ENCODE assay signal across 23 cellular contexts in genomic region chr7:21981524-21981923, GRCh38. TPM values are rescaled to one million over a fixed set of nuclear protein-coding genes. Genes with fewer than 3 reads are reported as not detected.
DNase-seq lines count a peak whose midpoint lies in the region; ATAC-seq and TF ChIP-seq lines count a peak whose summit lies in the region.
"Had no signal": no experiment of that assay in that cellular context is flagged by ENCODE, and none has a peak within 500 bp of the region (broad histone marks: within the 10 kb centered on the region; RNA-seq: fewer than 3 reads in every experiment).

No MANE protein-coding gene starts in this region.

- in situ Hi-C loops in GM13976 (cut with MboI; ENCODE audit: low sequenced_read_pairs, unreplicated experiment): loop anchor here (25.0 kb wide), 1 partner anchor 194 kb away; no protein-coding TSS in a partner anchor

- H3K27ac Mint-ChIP-seq in activated naive CD4-positive, alpha-beta T cell treated with anti-CD3 and anti-CD28 coated beads, Interleukin-2, amount 10 ng/mL, durations not matched to agents 7 days and 5 days: no peak overlapping the region
- H3K27ac Mint-ChIP-seq: CD4-positive, alpha-beta memory T cell; GM23338; H9; T-helper 17 cell had no signal

- H3K4me1 ChIP-seq in OCI-LY7 (ENCODE audit: insufficient read depth, low read length, poor library complexity, severe bottlenecking): no peaks in the 10 kb centered on the region

- H3K27ac ChIP-seq in OCI-LY7 (ENCODE audit: low read depth, low read length, poor library complexity, severe bottlenecking): no peak overlapping the region
- H3K27ac ChIP-seq: SK-N-MC had no signal

- H2AFZ ChIP-seq in OCI-LY7 (ENCODE audit: low read length): peak overlapping the region; percentile 42; the same call in 1 of the 2 replicates

- no peak overlapping the region for H3K4me3 Mint-ChIP-seq in activated naive CD4-positive, alpha-beta T cell treated with anti-CD3 and anti-CD28 coated beads, Interleukin-2, amount 10 ng/mL, durations not matched to agents 7 days and 5 days
- H3K4me3 Mint-ChIP-seq: CD4-positive, alpha-beta memory T cell; GM23338; H9; T-helper 17 cell had no signal

- CTCF ChIA-PET in OCI-LY7 (lab: Charles Lee; ENCODE audit: unreplicated experiment): no interaction called here
- CTCF ChIA-PET in activated naive CD4-positive, alpha-beta T cell treated with anti-CD3 and anti-CD28 coated beads, Interleukin-2, amount 10 ng/mL, durations not matched to agents 7 days and 5 days (lab: Charles Lee): no interaction called here

- no peaks in the 10 kb centered on the region for H3K79me2 ChIP-seq in OCI-LY7 (ENCODE audit: insufficient read depth, low read depth, low read length)

- no peaks in the 10 kb centered on the region for H3K36me3 ChIP-seq in OCI-LY7 (ENCODE audit: insufficient read depth, low read length)

- H3K4me1 Mint-ChIP-seq in activated naive CD4-positive, alpha-beta T cell treated with anti-CD3 and anti-CD28 coated beads, Interleukin-2, amount 10 ng/mL, durations not matched to agents 7 days and 5 days: no peaks in the 10 kb centered on the region
- H3K4me1 Mint-ChIP-seq: CD4-positive, alpha-beta memory T cell; T-helper 17 cell had no signal

- H3K9me2 ChIP-seq in OCI-LY7 (ENCODE audit: insufficient read depth, low read length): no peaks in the 10 kb centered on the region

- DNase-seq in GM10266 (ENCODE audit: extremely low spot score) (no peak), GM13976 (ENCODE audit: low spot score) (no peak), OCI-LY7 (ENCODE audit: low spot score) (no peak), lower leg skin (ENCODE audit: low spot score in 2 of 2) (no peak), T1000 (lab: John Stamatoyannopoulos, UW) (no peak)
- DNase-seq in activated naive CD4-positive, alpha-beta T cell treated with anti-CD3 and anti-CD28 coated beads, Interleukin-2, amount 10 ng/mL, durations not matched to agents 7 days and 5 days: no peak
- DNase-seq: C1 segment of cervical spinal cord; CD4-positive, alpha-beta memory T cell; COR-L47; DMS53; EL; GDM1; H9; KBM-7; MM.1S; NCI-H2029; NCI-H446 treated with DMSO at 0.1 percent for 48 hours; NCI-H526; SIG-M5; T-helper 17 cell had no signal

- H3K9me3 Mint-ChIP-seq in activated naive CD4-positive, alpha-beta T cell treated with anti-CD3 and anti-CD28 coated beads, Interleukin-2, amount 10 ng/mL, durations not matched to agents 7 days and 5 days: no peaks in the 10 kb centered on the region
- H3K9me3 Mint-ChIP-seq: CD4-positive, alpha-beta memory T cell; GM23338; H9 had no signal

- TF ChIP-seq CTCF in GM10266 (IDR thresholded peaks at IDR 0.05; ENCODE audit: control insufficient read depth, insufficient read depth, low read depth, missing control alignments) (peak; percentile 20), GM13976 (IDR thresholded peaks at IDR 0.05; ENCODE audit: borderline replicate concordance, control extremely low read depth, extremely low read depth, insufficient read depth, missing control alignments) (peak; percentile 4), OCI-LY7 (conservative IDR thresholded peaks at IDR 0.05; ENCODE audit: low read length) (peak; percentile 65), lower leg skin (IDR thresholded peaks at IDR 0.05) (no peak)

- no peaks in the 10 kb centered on the region for H3K36me3 Mint-ChIP-seq in activated naive CD4-positive, alpha-beta T cell treated with anti-CD3 and anti-CD28 coated beads, Interleukin-2, amount 10 ng/mL, durations not matched to agents 7 days and 5 days
- H3K36me3 Mint-ChIP-seq: CD4-positive, alpha-beta memory T cell had no signal

- H4K20me1 ChIP-seq in OCI-LY7 (ENCODE audit: insufficient read depth, low read length): no peaks in the 10 kb centered on the region

- no peak overlapping the region for H3K4me2 ChIP-seq in OCI-LY7 (ENCODE audit: low read length)
- H3K4me2 ChIP-seq: GM23338 had no signal

- TF ChIP-seq POLR2A in lower leg skin (IDR thresholded peaks at IDR 0.05): no peak

- H3K4me3 ChIP-seq in OCI-LY7 (ENCODE audit: low read depth, low read length, poor library complexity, severe bottlenecking) (no peak overlapping the region), lower leg skin (ENCODE audit: low read depth, poor library complexity, severe bottlenecking) (no peak overlapping the region)
- H3K4me3 ChIP-seq: GM23338, SK-N-MC had no signal

- no TSS peak for BruUV-seq in OCI-LY7 (replicated peaks; lab: Mats Ljungman, UMichigan)

- POLR2A ChIA-PET in OCI-LY7 (lab: Charles Lee): no interaction called here

- intact Hi-C loops in OCI-LY7 (cut with micrococcal nuclease; ENCODE audit: unreplicated experiment) (loop anchor here (1.0 kb wide), 1 partner anchor 36 kb away; the partner anchor contains the start of gene CDCA7L), lower leg skin (cut with DNase I; ENCODE audit: low total_unique reads) (no loop called here)

- no peaks in the 10 kb centered on the region for H3K27me3 Mint-ChIP-seq in activated naive CD4-positive, alpha-beta T cell treated with anti-CD3 and anti-CD28 coated beads, Interleukin-2, amount 10 ng/mL, durations not matched to agents 7 days and 5 days

- ATAC-seq in HG02623 (IDR thresholded peaks at IDR 0.05; ENCODE audit: unreplicated experiment): no peak
- ATAC-seq: GM23338, T-helper 17 cell had no signal

- H3K9me3 ChIP-seq in OCI-LY7 (ENCODE audit: low read length): no peaks in the 10 kb centered on the region

- WGBS in lower leg skin, 2 donors: 66 to 86% methylated on average over 2 of the region's 2 CpGs

RNA-seq across cellular contexts. Expression of gene CDCA7L, which starts 35.8 kb away (rescaled TPM):
- 155 and 157 TPM in 2 replicates for total RNA-seq in OCI-LY7 (2014; rRNA removed; shearing (Covaris generic))
- 173 and 175 TPM in 2 replicates for total RNA-seq in OCI-LY7 (2022)
- 100 to 1,000 TPM in 1 of 4 donors, 10 to 100 TPM in 3; 29.2 to 129 (median 74.9) TPM for total RNA-seq in lower leg skin

Comparison
In these comparisons a context has a peak if more than half of its experiments do, and no peak if none do; other contexts are left out.
1. CTCF ChIP-seq: peak in GM10266 (single experiment), GM13976 (single experiment) and OCI-LY7 (single experiment); none in lower leg skin (0 of 3).